In genomic region chr2:67851946-67852345, GRCh38 we compare ENCODE assay signal across 16 cellular contexts.
DNase-seq lines count a peak whose midpoint lies in the region; ATAC-seq lines count a peak whose summit lies in the region.
"Had no signal": no experiment of that assay in that cellular context is flagged by ENCODE, and none has a peak within 500 bp of the region (broad histone marks: within the 10 kb centered on the region; RNA-seq: fewer than 3 reads in every experiment).

No MANE protein-coding gene starts in this region.

- no peak for ATAC-seq in left lobe of liver

- DNase-seq in NCI-H1694 (lab: John Stamatoyannopoulos, UW) (peak; percentile 69), NCI-H82 treated with DMSO at 0.1 percent for 48 hours (lab: John Stamatoyannopoulos, UW; ENCODE audit: unreplicated experiment) (peak; percentile 58), middle frontal gyrus (ENCODE audit: extremely low spot score, low spot score) (peak; percentile 7), kidney tubule cell (ENCODE audit: low spot score) (no peak), GDM1 (lab: John Stamatoyannopoulos, UW) (no peak), left lobe of liver (ENCODE audit: low spot score) (no peak)
- no peak for DNase-seq in NK-92 treated with Interleukin-12 subunit alpha and Interleukin-12 subunit beta, amount 100 ng/mL, for 24 hours (lab: John Stamatoyannopoulos, UW)
- DNase-seq: BE2C; CD8-positive, alpha-beta memory T cell; HCEC 1CT; NCI-H1048; NCI-H1417; NCI-H187 treated with DMSO at 0.1 percent for 48 hours; NCI-H524 treated with DMSO at 0.1 percent for 48 hours; Peyer's patch; SHP77 treated with DMSO at 0.1 percent for 48 hours had no signal

Comparison
In these comparisons a context has a peak if more than half of its experiments do, and no peak if none do; other contexts are left out.
1. DNase-seq: peak in NCI-H1694 (single experiment), NCI-H82 treated with DMSO at 0.1 percent for 48 hours (single experiment) and middle frontal gyrus (single experiment); none in kidney tubule cell (single experiment), NK-92 treated with Interleukin-12 subunit alpha and Interleukin-12 subunit beta, amount 100 ng/mL, for 24 hours (single experiment), GDM1 (single experiment) and left lobe of liver (single experiment).